22 cellular contexts compared by ENCODE assay signal in the genomic region with DNA sequence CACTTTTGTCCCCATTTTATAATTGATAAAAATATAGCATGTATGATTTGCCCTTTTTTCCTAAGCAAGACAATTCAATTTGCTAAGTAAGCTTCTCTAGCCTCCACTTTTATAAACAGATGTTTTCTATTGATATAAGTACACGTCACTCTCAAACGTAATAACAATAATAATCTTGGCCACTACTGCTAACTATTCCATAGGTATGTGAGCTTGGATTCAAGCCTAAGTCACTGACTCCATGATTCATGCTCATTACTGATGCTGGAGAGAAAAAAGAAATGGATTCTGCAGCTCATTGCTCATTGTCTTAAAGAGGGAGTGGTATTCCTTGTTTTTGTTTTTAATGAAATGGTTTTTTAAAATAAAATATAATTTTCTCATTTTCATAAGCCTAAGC.
DNase-seq lines count a peak whose midpoint lies in the region; ATAC-seq and TF ChIP-seq lines count a peak whose summit lies in the region.
"Had no signal": no experiment of that assay in that cellular context is flagged by ENCODE, and none has a peak within 500 bp of the region (broad histone marks: within the 10 kb centered on the region; RNA-seq: fewer than 3 reads in every experiment).

No MANE protein-coding gene starts in this region.

- H3K9me3 ChIP-seq in AG04450 (ENCODE audit: control insufficient read depth, insufficient read depth, low read length) (no peaks in the 10 kb centered on the region), mammary epithelial cell (replicated peaks; ENCODE audit: insufficient read depth, low read length) (no peaks in the 10 kb centered on the region), HAP-1 (no peaks in the 10 kb centered on the region)
- H3K9me3 ChIP-seq: A549, esophagus muscularis mucosa, prostate gland, upper lobe of right lung had no signal

- POLR2A ChIA-PET in AG04450 (lab: Yijun Ruan, JAX), result no interaction called here

- no peak overlapping the region for H3K4me3 Mint-ChIP-seq in stimulated activated naive B cell treated with anti-CD40 and anti-IgM and Interleukin-4, amounts not matched to agents 10 μg/mL and 1 μg/mL and 100 μg/mL, for 72 hours
- H3K4me3 Mint-ChIP-seq: activated naive CD8-positive, alpha-beta T cell treated with anti-CD3 and anti-CD28 coated beads, Interleukin-2, amount 50 U/mL, for 24 hours; CD4-positive, CD25-positive, alpha-beta regulatory T cell; neural crest cell had no signal

- no peaks in the 10 kb centered on the region for H3K36me3 Mint-ChIP-seq in stimulated activated naive B cell treated with anti-CD40 and anti-IgM and Interleukin-4, amounts not matched to agents 10 μg/mL and 1 μg/mL and 100 μg/mL, for 72 hours
- H3K36me3 Mint-ChIP-seq: CD4-positive, CD25-positive, alpha-beta regulatory T cell had no signal

- H3K27me3 ChIP-seq in AG04450 (ENCODE audit: control insufficient read depth, insufficient read depth, low read length), result no peaks in the 10 kb centered on the region
- H3K27me3 ChIP-seq in mammary epithelial cell (ENCODE audit: insufficient read depth, low read length), result no peaks in the 10 kb centered on the region
- no peaks in the 10 kb centered on the region for H3K27me3 ChIP-seq in foreskin keratinocyte
- H3K27me3 ChIP-seq in HAP-1 (ENCODE audit: low read depth), result no peaks in the 10 kb centered on the region
- H3K27me3 ChIP-seq: esophagus muscularis mucosa, upper lobe of right lung had no signal

- DNase-seq in AG04450 (ENCODE audit: low read depth, low spot score) (peak; percentile 49), HCEC 1CT (peak; percentile 79), mammary epithelial cell (peak; percentile 71), foreskin keratinocyte (peak; percentile 49 to 81), HAP-1 (ENCODE audit: low spot score in 2 of 2) (no peak)
- DNase-seq in stimulated activated naive B cell treated with anti-CD40 and anti-IgM and Interleukin-4, amounts not matched to agents 10 μg/mL and 1 μg/mL and 100 μg/mL, for 72 hours, result no peak
- DNase-seq: activated CD4-positive, alpha-beta T cell treated with anti-CD3 and anti-CD28 coated beads for 48 hours; activated naive CD8-positive, alpha-beta T cell treated with anti-CD3 and anti-CD28 coated beads, Interleukin-2, amount 50 U/mL, for 24 hours; CD4-positive, CD25-positive, alpha-beta regulatory T cell; central memory CD4-positive, alpha-beta T cell; hypothalamus; left cardiac atrium; NCI-H187 treated with DMSO at 0.1 percent for 48 hours; stimulated activated CD4-positive, alpha-beta T cell treated with anti-CD3 and anti-CD28 coated beads, Interleukin-4, amount 100 ng/mL, for 1 hour; upper lobe of right lung had no signal

- no peaks in the 10 kb centered on the region for H4K20me1 ChIP-seq in mammary epithelial cell (ENCODE audit: insufficient read depth, low read length)

- in situ Hi-C loops in mammary epithelial cell (cut with MboI; ENCODE audit: low sequenced_read_pairs in 2 of 2), result no loop called here
- in situ Hi-C loops in HAP-1 (cut with MboI; ENCODE audit: low sequenced_read_pairs), result no loop called here

- H3K4me2 ChIP-seq in mammary epithelial cell (ENCODE audit: insufficient read depth, low read depth, low read length), result no peak overlapping the region
- H3K4me2 ChIP-seq: A549 had no signal

- no peaks in the 10 kb centered on the region for H3K79me2 ChIP-seq in mammary epithelial cell (ENCODE audit: insufficient read depth, low read length)

- H3K36me3 ChIP-seq in mammary epithelial cell (ENCODE audit: insufficient read depth, low read length), result no peaks in the 10 kb centered on the region
- H3K36me3 ChIP-seq in HAP-1 (replicated peaks), result no peaks in the 10 kb centered on the region
- H3K36me3 ChIP-seq: esophagus muscularis mucosa, prostate gland, upper lobe of right lung had no signal

- intact Hi-C loops in mammary epithelial cell (cut with micrococcal nuclease), result loop anchor here (5.0 kb wide), 1 partner anchor 265 kb away; no protein-coding TSS in a partner anchor

- no peaks in the 10 kb centered on the region for H3K9me3 Mint-ChIP-seq in stimulated activated naive B cell treated with anti-CD40 and anti-IgM and Interleukin-4, amounts not matched to agents 10 μg/mL and 1 μg/mL and 100 μg/mL, for 72 hours
- H3K9me3 Mint-ChIP-seq: activated naive CD8-positive, alpha-beta T cell treated with anti-CD3 and anti-CD28 coated beads, Interleukin-2, amount 50 U/mL, for 24 hours; neural crest cell had no signal

- H3K27ac ChIP-seq in AG04450 (ENCODE audit: low read depth, low read length) (no peak overlapping the region), mammary epithelial cell (ENCODE audit: insufficient read depth, low read depth, low read length) (no peak overlapping the region), foreskin keratinocyte (peak overlapping the region; percentile 8)
- H3K27ac ChIP-seq: A549, esophagus muscularis mucosa, prostate gland, skin epidermis, upper lobe of right lung had no signal

- 0% methylated on average over 2 of the region's 2 CpGs for WGBS in mammary epithelial cell (ENCODE audit: low coverage, missing lambda C conversion rate)

- TF ChIP-seq CTCF in AG04450 (IDR thresholded peaks at IDR 0.05; ENCODE audit: low read depth, low read length) (no peak), mammary epithelial cell (conservative IDR thresholded peaks at IDR 0.05 in 1 of 2, IDR thresholded peaks at IDR 0.05 in 1 of 2; ENCODE audit: extremely low read depth in 1 of 2, insufficient read depth in 1 of 2, low read depth in 1 of 2, low read length in 2 of 2) (no peak), foreskin keratinocyte (conservative IDR thresholded peaks at IDR 0.05) (no peak)

- BruUV-seq in mammary epithelial cell (replicated peaks; lab: Mats Ljungman, UMichigan), result no TSS peak

- no peak overlapping the region for H3K27ac Mint-ChIP-seq in stimulated activated naive B cell treated with anti-CD40 and anti-IgM and Interleukin-4, amounts not matched to agents 10 μg/mL and 1 μg/mL and 100 μg/mL, for 72 hours
- H3K27ac Mint-ChIP-seq: activated naive CD8-positive, alpha-beta T cell treated with anti-CD3 and anti-CD28 coated beads, Interleukin-2, amount 50 U/mL, for 24 hours; CD4-positive, CD25-positive, alpha-beta regulatory T cell had no signal

- no peaks in the 10 kb centered on the region for H3K4me1 Mint-ChIP-seq in stimulated activated naive B cell treated with anti-CD40 and anti-IgM and Interleukin-4, amounts not matched to agents 10 μg/mL and 1 μg/mL and 100 μg/mL, for 72 hours
- H3K4me1 Mint-ChIP-seq: activated naive CD8-positive, alpha-beta T cell treated with anti-CD3 and anti-CD28 coated beads, Interleukin-2, amount 50 U/mL, for 24 hours; CD4-positive, CD25-positive, alpha-beta regulatory T cell; neural crest cell had no signal

- dilution Hi-C loops in mammary epithelial cell (cut with HindIII; ENCODE audit: low sequenced_read_pairs), result no loop called here

- H3K4me3 ChIP-seq in AG04450 (ENCODE audit: low read depth, low read length), result no peak overlapping the region
- no peak overlapping the region for H3K4me3 ChIP-seq in mammary epithelial cell (replicated peaks in 1 of 3; ENCODE audit: insufficient read depth in 1 of 3, low read depth in 2 of 3, low read length in 3 of 3)
- H3K4me3 ChIP-seq in HAP-1, result no peak overlapping the region
- H3K4me3 ChIP-seq: A549, esophagus muscularis mucosa, prostate gland, skin epidermis, upper lobe of right lung had no signal

- H2AFZ ChIP-seq in mammary epithelial cell (ENCODE audit: low read depth, low read length), result no peak overlapping the region

- H3K27me3 Mint-ChIP-seq in stimulated activated naive B cell treated with anti-CD40 and anti-IgM and Interleukin-4, amounts not matched to agents 10 μg/mL and 1 μg/mL and 100 μg/mL, for 72 hours, result no peaks in the 10 kb centered on the region
- H3K27me3 Mint-ChIP-seq: activated naive CD8-positive, alpha-beta T cell treated with anti-CD3 and anti-CD28 coated beads, Interleukin-2, amount 50 U/mL, for 24 hours; CD4-positive, CD25-positive, alpha-beta regulatory T cell had no signal

- peak; percentile 90 for ATAC-seq in foreskin keratinocyte
- ATAC-seq in stimulated activated naive B cell treated with anti-CD40 and anti-IgM and Interleukin-4, amounts not matched to agents 10 μg/mL and 1 μg/mL and 100 μg/mL, for 72 hours (replicated peaks), result no peak
- no peak for ATAC-seq in HG03354 (IDR thresholded peaks at IDR 0.05; ENCODE audit: poor library complexity, severe bottlenecking, unreplicated experiment)
- no peak for ATAC-seq in HG02852 (IDR thresholded peaks at IDR 0.05; ENCODE audit: unreplicated experiment)
- ATAC-seq: A549; activated naive CD8-positive, alpha-beta T cell treated with anti-CD3 and anti-CD28 coated beads, Interleukin-2, amount 50 U/mL, for 24 hours; left cardiac atrium; upper lobe of right lung had no signal

- CTCF ChIA-PET in AG04450 (lab: Charles Lee) (no interaction called here), mammary epithelial cell (lab: Charles Lee; ENCODE audit: low non-redundant PET) (no interaction called here)

- no peaks in the 10 kb centered on the region for H3K4me1 ChIP-seq in mammary epithelial cell (ENCODE audit: insufficient read depth, low read length)
- H3K4me1 ChIP-seq in foreskin keratinocyte, result peaks cover 7% of the 10 kb centered on the region
- no peaks in the 10 kb centered on the region for H3K4me1 ChIP-seq in HAP-1
- H3K4me1 ChIP-seq: A549, esophagus muscularis mucosa, prostate gland, upper lobe of right lung had no signal

- H3K9ac ChIP-seq in mammary epithelial cell (ENCODE audit: insufficient read depth, low read length), result no peak overlapping the region

Comparison
In these comparisons a context has a peak if more than half of its experiments do, and no peak if none do; other contexts are left out.
1. DNase-seq: peak in AG04450 (single experiment), HCEC 1CT (single experiment), mammary epithelial cell (single experiment) and foreskin keratinocyte (2 of 2); none in HAP-1 (0 of 2) and stimulated activated naive B cell treated with anti-CD40 and anti-IgM and Interleukin-4, amounts not matched to agents 10 μg/mL and 1 μg/mL and 100 μg/mL, for 72 hours (single experiment).